9 cellular contexts compared by ENCODE assay signal in the genomic region with DNA sequence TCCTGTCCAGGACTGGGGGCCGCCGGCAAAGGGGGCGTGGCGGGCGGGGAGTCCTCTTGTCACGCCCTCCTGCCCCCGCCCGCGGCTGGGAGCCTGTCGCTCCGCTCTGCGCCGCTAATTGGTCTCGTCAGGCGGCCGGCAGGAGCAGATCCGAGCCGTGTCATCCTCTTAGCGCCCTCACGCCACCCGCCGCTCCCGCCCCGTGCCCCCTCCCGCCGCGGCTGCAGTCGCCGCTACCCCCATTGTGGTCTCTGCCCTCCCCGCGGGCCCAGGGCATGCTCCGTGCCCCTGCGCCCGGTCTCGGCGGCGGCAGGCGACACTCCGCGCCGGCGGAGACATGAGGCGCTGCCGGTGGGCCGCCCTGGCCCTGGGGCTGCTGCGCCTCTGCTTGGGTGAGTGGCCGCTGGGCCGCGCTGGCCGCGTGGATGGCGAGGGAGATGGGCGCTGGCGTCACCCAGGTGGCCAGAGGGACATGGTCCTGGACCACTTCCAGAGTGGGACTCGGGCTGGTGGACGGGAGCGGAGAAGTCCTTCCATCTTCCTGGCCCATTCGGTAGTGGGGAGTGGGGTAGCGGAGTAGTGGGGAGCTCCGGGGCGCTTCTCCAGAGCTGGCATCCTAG. TPM values are rescaled to one million over a fixed set of nuclear protein-coding genes. Genes with fewer than 3 reads are reported as not detected.
DNase-seq lines count a peak whose midpoint lies in the region; ATAC-seq and TF ChIP-seq lines count a peak whose summit lies in the region.
"Had no signal": no experiment of that assay in that cellular context is flagged by ENCODE, and none has a peak within 500 bp of the region (broad histone marks: within the 10 kb centered on the region; RNA-seq: fewer than 3 reads in every experiment).

Gene CDHR1 (plus strand): TSS at position 114 of the 620 bp plus-strand sequence. CDS start 224 bp downstream, at position 338.

- H3K27ac ChIP-seq in RWPE2 (ENCODE audit: poor library complexity, severe bottlenecking) = no peak within 1 kb of the TSS
- H3K27ac ChIP-seq in brain microvascular endothelial cell = no peak within 1 kb of the TSS

- 2% methylated on average over 31 to 44 of the region's 61 CpGs for WGBS in lower leg skin, 2 donors

- peak within 1 kb of the TSS; percentile 27 for H3K4me3 ChIP-seq in RWPE2 (ENCODE audit: severe bottlenecking)
- H3K4me3 ChIP-seq in brain microvascular endothelial cell (ENCODE audit: low read depth, low read length) = peak within 1 kb of the TSS; percentile 29
- peak within 1 kb of the TSS; percentile 9 for H3K4me3 ChIP-seq in lower leg skin (ENCODE audit: low read depth, poor library complexity, severe bottlenecking)

- H3K27me3 ChIP-seq in RWPE2 (ENCODE audit: insufficient read depth, poor library complexity, severe bottlenecking) (peaks cover 18% of the 10 kb centered on the region), brain microvascular endothelial cell (replicated peaks) (peaks cover 37% of the 10 kb centered on the region)

- intact Hi-C loops in lower leg skin (cut with DNase I; ENCODE audit: low total_unique reads) = no loop called here

- TF ChIP-seq POLR2A in lower leg skin (IDR thresholded peaks at IDR 0.05) = no peak

- in situ Hi-C loops in ACHN (cut with HindIII; ENCODE audit: low pct_ligation_motif_present, low pct_unique_long_range_greater_than_20kb, low sequenced_read_pairs) (no loop called here), brain microvascular endothelial cell (cut with HindIII; ENCODE audit: low pct_ligation_motif_present, low sequenced_read_pairs) (no loop called here)

- H3K36me3 ChIP-seq in RWPE2 (ENCODE audit: low read depth) (no peaks in the 10 kb centered on the region), brain microvascular endothelial cell (replicated peaks) (no peaks in the 10 kb centered on the region)

- no peak for TF ChIP-seq CTCF in RWPE2 (IDR thresholded peaks at IDR 0.05; ENCODE audit: poor library complexity, severe bottlenecking)
- TF ChIP-seq CTCF in brain microvascular endothelial cell (IDR thresholded peaks at IDR 0.05; ENCODE audit: low read depth, low read length, missing control alignments) = no peak
- no peak for TF ChIP-seq CTCF in lower leg skin (IDR thresholded peaks at IDR 0.05)

- no peaks in the 10 kb centered on the region for H3K4me1 ChIP-seq in RWPE2 (ENCODE audit: insufficient read depth, poor library complexity, severe bottlenecking)

- peak; percentile 73 for ATAC-seq in GM18520 (IDR thresholded peaks at IDR 0.05; ENCODE audit: unreplicated experiment)
- ATAC-seq in HG03066 (IDR thresholded peaks at IDR 0.05; ENCODE audit: low read depth, unreplicated experiment) = peak; percentile 64
- peak; percentile 73 for ATAC-seq in RWPE2 (ENCODE audit: low read depth)

- no peaks in the 10 kb centered on the region for H3K9me3 ChIP-seq in RWPE2 (ENCODE audit: severe bottlenecking)

- DNase-seq in ACHN (peak; percentile 37), RWPE2 (ENCODE audit: low spot score) (peak; percentile 59), brain microvascular endothelial cell (no peak), lower leg skin (ENCODE audit: low spot score in 2 of 2) (no peak), KG1 (lab: John Stamatoyannopoulos, UW) (no peak)
- DNase-seq in stimulated activated CD8-positive, alpha-beta memory T cell treated with anti-CD3 and anti-CD28 coated beads, Interleukin-2, amount 100 ng/mL, for 48 hours (ENCODE audit: low read depth in 2 of 2) = peak; percentile 37 to 48

RNA-seq across cellular contexts. Expression of gene CDHR1, which starts in this region (rescaled TPM):
- 100 to 1,000 TPM in 2 of 4 donors, 10 to 100 TPM in 2; 68.5 to 126 (median 101) TPM for total RNA-seq in lower leg skin
- total RNA-seq: fibroblast of lung had no signal

Comparison
In these comparisons a context has a peak if more than half of its experiments do, and no peak if none do; other contexts are left out.
1. DNase-seq: peak in ACHN (single experiment), RWPE2 (single experiment) and stimulated activated CD8-positive, alpha-beta memory T cell treated with anti-CD3 and anti-CD28 coated beads, Interleukin-2, amount 100 ng/mL, for 48 hours (2 of 2); none in brain microvascular endothelial cell (single experiment), lower leg skin (0 of 2) and KG1 (single experiment).
2. Peak in every context shown above with its lines, with median percentiles within 50 percentile points of each other: ATAC-seq and H3K4me3 ChIP-seq.